In genomic region chr11:116928102-116928777, GRCh38 we compare ENCODE assay signal across 1 cellular context.
TF ChIP-seq lines count a peak whose summit lies in the region.

No MANE protein-coding gene starts in this region.

TF ChIP-seq in GM23338, 12 proteins besides CTCF, POLR2A, EP300 and RAD21 (continued from another document):
- no peak for TF ChIP-seq ZNF462 (CRISPR knock-in tag; IDR thresholded peaks at IDR 0.05)
- TF ChIP-seq ZNF114 (CRISPR knock-in tag; IDR thresholded peaks at IDR 0.05), result no peak
- TF ChIP-seq POLR2AphosphoS5 (IDR thresholded peaks at IDR 0.05; ENCODE audit: low read depth), result no peak
- no peak for TF ChIP-seq NANOG (IDR thresholded peaks at IDR 0.05; ENCODE audit: borderline replicate concordance)
- TF ChIP-seq ETS1 (IDR thresholded peaks at IDR 0.05), result no peak
- TF ChIP-seq REST (IDR thresholded peaks at IDR 0.05; ENCODE audit: unreplicated experiment), result no peak
- no peak for TF ChIP-seq JUNB (IDR thresholded peaks at IDR 0.05; ENCODE audit: unreplicated experiment)
- TF ChIP-seq STAT1 (IDR thresholded peaks at IDR 0.05; ENCODE audit: unreplicated experiment), result no peak
TF ChIP-seq in GM23338: peak in this region for 0.
